ENCODE assay signal across 13 cellular contexts in genomic region chr20:49584418-49585382, GRCh38. TPM values are rescaled to one million over a fixed set of nuclear protein-coding genes. Genes with fewer than 3 reads are reported as not detected.
A peak's percentile ranks its signal among the peaks of the same experiment; 100 is the strongest.
DNase-seq lines count a peak whose midpoint lies in the region; ATAC-seq and TF ChIP-seq lines count a peak whose summit lies in the region.
"Had no signal": no experiment of that assay in that cellular context is flagged by ENCODE, and none has a peak within 500 bp of the region (broad histone marks: within the 10 kb centered on the region; RNA-seq: fewer than 3 reads in every experiment).

No MANE protein-coding gene starts in this region.

- no peaks in the 10 kb centered on the region for H3K27me3 ChIP-seq in uterus

- peaks cover 28% of the 10 kb centered on the region for H3K4me1 Mint-ChIP-seq in activated T-cell treated with anti-CD3 and anti-CD28 coated beads, Interleukin-2, amount 50 U/mL, for 72 hours (ENCODE audit: low read depth)
- peaks cover 0 to 13% of the 10 kb centered on the region in 2 donors for H3K4me1 Mint-ChIP-seq in effector memory CD8-positive, alpha-beta T cell (ENCODE audit: low read depth in 2 of 2)
- peaks cover 14 to 36% of the 10 kb centered on the region in 2 donors for H3K4me1 Mint-ChIP-seq in natural killer cell

- H3K4me3 ChIP-seq in uterus, result no peak overlapping the region
- H3K4me3 ChIP-seq: SK-N-MC had no signal

- H3K4me1 ChIP-seq in uterus, result peaks cover 24 to 38% of the 10 kb centered on the region in 2 donors

- H3K27me3 Mint-ChIP-seq in activated T-cell treated with anti-CD3 and anti-CD28 coated beads, Interleukin-2, amount 50 U/mL, for 72 hours (ENCODE audit: low read depth), result peaks cover 19% of the 10 kb centered on the region
- H3K27me3 Mint-ChIP-seq in effector memory CD8-positive, alpha-beta T cell, result peaks cover 0 to 10% of the 10 kb centered on the region in 2 donors
- peaks cover 9 to 15% of the 10 kb centered on the region in 2 donors for H3K27me3 Mint-ChIP-seq in natural killer cell (ENCODE audit: low read depth in 2 of 2)
- H3K27me3 Mint-ChIP-seq: activated CD8-positive, alpha-beta memory T cell treated with anti-CD3 and anti-CD28 coated beads, Interleukin-2, amount 10 ng/mL, durations not matched to agents 7 days and 5 days had no signal

- peaks cover 5 to 11% of the 10 kb centered on the region in 2 donors for H3K36me3 Mint-ChIP-seq in activated T-cell treated with anti-CD3 and anti-CD28 coated beads, Interleukin-2, amount 50 U/mL, for 72 hours (ENCODE audit: insufficient read depth in 2 of 2)
- H3K36me3 Mint-ChIP-seq in effector memory CD8-positive, alpha-beta T cell (ENCODE audit: insufficient read depth), result no peaks in the 10 kb centered on the region
- no peaks in the 10 kb centered on the region for H3K36me3 Mint-ChIP-seq in natural killer cell

- peak in 1 of 2 donors; percentile 21 for ATAC-seq in activated T-cell treated with anti-CD3 and anti-CD28 coated beads, Interleukin-2, amount 50 U/mL, for 72 hours (replicated peaks in 1 of 2)
- ATAC-seq in effector memory CD8-positive, alpha-beta T cell (replicated peaks), result peak; percentile 75
- ATAC-seq in natural killer cell, result peak; percentile 72 to 84 (median 82)
- ATAC-seq in HG02981 (IDR thresholded peaks at IDR 0.05; ENCODE audit: unreplicated experiment), result no peak
- no peak for ATAC-seq in GM19328 (IDR thresholded peaks at IDR 0.05; ENCODE audit: unreplicated experiment)
- no peak for ATAC-seq in GM18868 (IDR thresholded peaks at IDR 0.05; ENCODE audit: unreplicated experiment)
- ATAC-seq: activated CD8-positive, alpha-beta memory T cell treated with anti-CD3 and anti-CD28 coated beads, Interleukin-2, amount 10 ng/mL, durations not matched to agents 7 days and 5 days had no signal

- TF ChIP-seq POLR2A in uterus (IDR thresholded peaks at IDR 0.05), result no peak

- intact Hi-C loops in natural killer cell (cut with micrococcal nuclease), result no loop called here
- intact Hi-C loops in uterus (cut with DNase I; ENCODE audit: low total_unique reads), result no loop called here

- peak overlapping the region; percentile 95 to 98 for H3K27ac ChIP-seq in uterus
- H3K27ac ChIP-seq: SK-N-MC had no signal

- no peaks in the 10 kb centered on the region for H3K36me3 ChIP-seq in uterus

- peak overlapping the region; percentile 39 for H3K27ac Mint-ChIP-seq in activated T-cell treated with anti-CD3 and anti-CD28 coated beads, Interleukin-2, amount 50 U/mL, for 72 hours
- H3K27ac Mint-ChIP-seq in effector memory CD8-positive, alpha-beta T cell, result peak overlapping the region; percentile 41 to 54
- peak overlapping the region in 1 of 2 donors; percentile 72 for H3K27ac Mint-ChIP-seq in natural killer cell
- H3K27ac Mint-ChIP-seq: activated CD8-positive, alpha-beta memory T cell treated with anti-CD3 and anti-CD28 coated beads, Interleukin-2, amount 10 ng/mL, durations not matched to agents 7 days and 5 days had no signal

- no peaks in the 10 kb centered on the region for H3K9me3 ChIP-seq in uterus

- no peak for DNase-seq in activated T-cell treated with anti-CD3 and anti-CD28 coated beads, Interleukin-2, amount 50 U/mL, for 72 hours
- no peak for DNase-seq in activated T-cell treated with anti-CD3 and anti-CD28 coated beads, Interleukin-2, amount 50 U/mL, for 48 hours
- no peak for DNase-seq in effector memory CD8-positive, alpha-beta T cell
- no peak for DNase-seq in natural killer cell
- DNase-seq in uterus, result peak in 1 of 2 donors; percentile 64
- DNase-seq: activated CD8-positive, alpha-beta memory T cell treated with anti-CD3 and anti-CD28 coated beads, Interleukin-2, amount 10 ng/mL, durations not matched to agents 7 days and 5 days; NCI-H2107; stimulated activated CD4-positive, alpha-beta T cell treated with anti-CD3 and anti-CD28 coated beads, Interleukin-2, amount 100 ng/mL, for 48 hours had no signal

- H3K9me3 Mint-ChIP-seq in activated T-cell treated with anti-CD3 and anti-CD28 coated beads, Interleukin-2, amount 50 U/mL, for 72 hours, result peaks cover 2 to 5% of the 10 kb centered on the region in 2 donors
- peaks cover 2 to 7% of the 10 kb centered on the region in 2 donors for H3K9me3 Mint-ChIP-seq in effector memory CD8-positive, alpha-beta T cell
- peaks cover 0 to 3% of the 10 kb centered on the region in 2 donors for H3K9me3 Mint-ChIP-seq in natural killer cell

- no peak overlapping the region for H3K4me3 Mint-ChIP-seq in activated T-cell treated with anti-CD3 and anti-CD28 coated beads, Interleukin-2, amount 50 U/mL, for 72 hours
- H3K4me3 Mint-ChIP-seq in effector memory CD8-positive, alpha-beta T cell, result peak overlapping the region in 1 of 2 donors; percentile 10
- H3K4me3 Mint-ChIP-seq in natural killer cell, result peak overlapping the region; percentile 45
- H3K4me3 Mint-ChIP-seq: activated CD8-positive, alpha-beta memory T cell treated with anti-CD3 and anti-CD28 coated beads, Interleukin-2, amount 10 ng/mL, durations not matched to agents 7 days and 5 days; central memory CD8-positive, alpha-beta T cell had no signal

- TF ChIP-seq CTCF in natural killer cell (IDR thresholded peaks at IDR 0.05) (no peak), uterus (IDR thresholded peaks at IDR 0.05) (no peak)

RNA-seq across cellular contexts. Expression of gene PTGIS, which starts 16.8 kb away (rescaled TPM):
- total RNA-seq in activated T-cell treated with anti-CD3 and anti-CD28 coated beads, Interleukin-2, amount 50 U/mL, for 72 hours, result 1 to 10 TPM; 1.8 to 6.3 TPM
- not detected for total RNA-seq in natural killer cell
- 100 to 1,000 TPM in 3 of 4 donors, 10 to 100 TPM in 1; 64.7 to 460 (median 140) TPM for total RNA-seq in uterus

Comparison
In these comparisons a context has a peak if more than half of its experiments do, and no peak if none do; other contexts are left out.
1. ATAC-seq: peak in effector memory CD8-positive, alpha-beta T cell (single experiment) and natural killer cell (3 of 3); none in HG02981 (single experiment), GM19328 (single experiment) and GM18868 (single experiment).
2. RNA of gene PTGIS, which starts 16.8 kb away (total RNA-seq): 64.7 to 460 TPM in uterus; 1.8 to 6.3 TPM in activated T-cell treated with anti-CD3 and anti-CD28 coated beads, Interleukin-2, amount 50 U/mL, for 72 hours and not detected in natural killer cell; every median in the first group is over 4 times any median in the second.